1 cellular context compared by ENCODE assay signal in genomic region chr2:224009605-224010330, GRCh38.
TF ChIP-seq lines count a peak whose summit lies in the region.

No MANE protein-coding gene starts in this region.

TF ChIP-seq in A549, 52 proteins besides CTCF, POLR2A, EP300 and RAD21 (continued from another document):
- TF ChIP-seq REST (IDR thresholded peaks at IDR 0.05): peak; percentile 36; the same call in 1 of the 2 replicates
